In genomic region chr22:31211862-31212730, GRCh38 we compare ENCODE assay signal across 8 cellular contexts. TPM values are rescaled to one million over a fixed set of nuclear protein-coding genes. Genes with fewer than 3 reads are reported as not detected.
DNase-seq lines count a peak whose midpoint lies in the region; ATAC-seq, FAIRE-seq and TF ChIP-seq lines count a peak whose summit lies in the region.

Gene LIMK2 (plus strand): TSS chr22:31212298. CDS start chr22:31212409, 111 bp downstream.

- no peak for FAIRE-seq in HepG2 (lab: Jason Lieb, UNC)

- peak within 1 kb of the TSS; percentile 98 for H3K4me2 ChIP-seq in HepG2 (ENCODE audit: low read depth, low read length)

- peak within 1 kb of the TSS; percentile 68 for H2AFZ ChIP-seq in HepG2 (ENCODE audit: low read length)

- in situ Hi-C loops in HepG2 (cut with HindIII; ENCODE audit: extremely low pct_ligation_motif_present, low pct_unique_long_range_greater_than_20kb) = no loop called here

- no peaks in the 10 kb centered on the region for H4K20me1 ChIP-seq in HepG2 (ENCODE audit: insufficient read depth, low read length)

- peak; percentile 86 for TF ChIP-seq RAD21 in HepG2 (CRISPR knock-in tag; IDR thresholded peaks at IDR 0.05)

- TF ChIP-seq EP300 in HepG2 (IDR thresholded peaks at IDR 0.05; ENCODE audit: low read depth in 2 of 2, low read length in 2 of 2) = no peak
- TF ChIP-seq EP300 in HepG2 (CRISPR knock-in tag; IDR thresholded peaks at IDR 0.05; ENCODE audit: borderline replicate concordance) = no peak; the same call in 1 of the 2 replicates

- H3K36me3 ChIP-seq in HepG2 (replicated peaks in 1 of 2; ENCODE audit: control insufficient read depth in 1 of 2, insufficient read depth in 2 of 2, low read length in 2 of 2) = no peaks in the 10 kb centered on the region; a peak in 1 of 5 replicates

- peak within 1 kb of the TSS; percentile 90 for H3K9ac ChIP-seq in HepG2 (ENCODE audit: insufficient read depth, low read depth, low read length)

- WGBS in HepG2 (ENCODE audit: low lambda C conversion rate) = 2% methylated on average over 23 of the region's 64 CpGs

- intact Hi-C loops in HepG2 (cut with micrococcal nuclease; ENCODE audit: unreplicated experiment) = loop anchor here (1.0 kb wide), 1 partner anchor 19 kb away; no protein-coding TSS in a partner anchor

- BruUV-seq in HepG2 (replicated peaks; lab: Mats Ljungman, UMichigan) = no TSS peak

- H3K4me3 ChIP-seq in HepG2 (replicated peaks in 1 of 3; ENCODE audit: insufficient read depth in 1 of 3, low read depth in 2 of 3, low read length in 3 of 3) = peak within 1 kb of the TSS; percentile 90 to 99 (median 97)

- peak within 1 kb of the TSS; percentile 73 for H3K27ac ChIP-seq in HepG2 (ENCODE audit: extremely low read length, insufficient read depth, low read length)

- CTCF ChIA-PET in HepG2 (lab: Yijun Ruan, JAX; ENCODE audit: low intra/inter-chr PET ratio, low total read pairs) = interaction anchor here (1.8 to 3.0 kb wide), 2 partner anchors 13 to 20 kb away, joined by 5 to 34 read pairs; no protein-coding TSS in a partner anchor

- TF ChIP-seq CTCF in HepG2 (CRISPR knock-in tag; IDR thresholded peaks at IDR 0.05) = peak; percentile 92

- peak; percentile 83 to 91 for TF ChIP-seq POLR2A in HepG2 (IDR thresholded peaks at IDR 0.05; ENCODE audit: insufficient read depth in 1 of 2, low read depth in 2 of 2, low read length in 2 of 2)

- H3K79me2 ChIP-seq in HepG2 (ENCODE audit: insufficient read depth, low read length) = peaks cover 49% of the 10 kb centered on the region

- POLR2A ChIA-PET in HepG2 (lab: Yijun Ruan, JAX) = interaction anchor here (0.7 to 6.3 kb wide), 7 partner anchors 15 to 135 kb away, joined by 3 to 168 read pairs (median 4); partner anchors contain the start of genes PATZ1 and PIK3IP1

- peak; percentile 87 for ATAC-seq in GM19397 (IDR thresholded peaks at IDR 0.05; ENCODE audit: unreplicated experiment)
- peak; percentile 90 for ATAC-seq in HG03571 (IDR thresholded peaks at IDR 0.05; ENCODE audit: unreplicated experiment)
- ATAC-seq in HepG2 = peak; percentile 88

- peaks cover 79% of the 10 kb centered on the region for H3K4me1 ChIP-seq in HepG2 (ENCODE audit: insufficient read depth, low read length)

- DNase-seq in CD1c-positive myeloid dendritic cell (ENCODE audit: extremely low spot score) (peak; percentile 94), NCI-H774 (lab: John Stamatoyannopoulos, UW) (peak; percentile 78), dermis blood vessel endothelial cell (peak; percentile 94), HepG2 (ENCODE audit: low spot score) (peak; percentile 83)
- DNase-seq in activated CD4-positive, alpha-beta T cell treated with anti-CD3 and anti-CD28 coated beads, Interleukin-2, amount 50 U/mL, for 4 hours = peak; percentile 96 to 97
- peak; percentile 99 for DNase-seq in stimulated activated CD4-positive, alpha-beta T cell treated with anti-CD3 and anti-CD28 coated beads, Interleukin-4, amount 100 ng/mL, for 1 hour

- H3K27me3 ChIP-seq in HepG2 (ENCODE audit: control insufficient read depth in 1 of 2, insufficient read depth in 2 of 2, low read length in 2 of 2) = no peaks in the 10 kb centered on the region; a peak in 1 of 5 replicates

- no peaks in the 10 kb centered on the region for H3K9me3 ChIP-seq in HepG2 (ENCODE audit: low read length)

TF ChIP-seq in HepG2, 621 proteins besides CTCF, POLR2A, EP300 and RAD21 (continues in another document):
- TF ChIP-seq KDM3A (CRISPR knock-in tag; IDR thresholded peaks at IDR 0.05; ENCODE audit: low read depth) (no peak), SMAD9 (CRISPR knock-in tag; IDR thresholded peaks at IDR 0.05) (peak; percentile 81; the same call in 1 of the 2 replicates), ZNF800 (CRISPR knock-in tag; IDR thresholded peaks at IDR 0.05) (peak; percentile 41; the same call in 1 of the 2 replicates), MIER3 (CRISPR knock-in tag; IDR thresholded peaks at IDR 0.05; ENCODE audit: borderline replicate concordance) (peak; percentile 59; the same call in 1 of the 2 replicates), ZNF138 (CRISPR knock-in tag; IDR thresholded peaks at IDR 0.05; ENCODE audit: low read depth) (no peak), SMAD3 (CRISPR knock-in tag; IDR thresholded peaks at IDR 0.05) (peak; percentile 18; the same call in 1 of the 2 replicates), HDAC1 (CRISPR knock-in tag; IDR thresholded peaks at IDR 0.05) (peak; percentile 59; the same call in 1 of the 2 replicates), ZNF713 (CRISPR knock-in tag; IDR thresholded peaks at IDR 0.05) (no peak)

RNA-seq across cellular contexts. Expression of gene LIMK2, which starts in this region (rescaled TPM):
- total RNA-seq in dermis blood vessel endothelial cell = 94.0 and 103 TPM in 2 replicates
- total RNA-seq in HepG2 (2016; rRNA removed; fragmentation: Illumina TruSeq; extraction: Trizol) = 25.9 and 29.8 TPM in 2 replicates
- total RNA-seq in HepG2 (2016; cell fraction: cytosol; rRNA removed; fragmentation: Illumina TruSeq; extraction: Trizol; ENCODE audit: low read depth) = 11.6 and 11.9 TPM in 2 replicates
- total RNA-seq in HepG2 (2016; cell fraction: insoluble cytoplasmic fraction; rRNA removed; fragmentation: Illumina TruSeq; extraction: Trizol) = 23.7 and 30.9 TPM in 2 replicates
- 16.0 and 16.7 TPM in 2 replicates for total RNA-seq in HepG2 (2016; cell fraction: membrane; rRNA removed; fragmentation: Illumina TruSeq; extraction: Trizol)
- total RNA-seq in HepG2 (2016; cell fraction: nucleus; rRNA removed; fragmentation: Illumina TruSeq; extraction: Trizol) = 34.7 and 39.4 TPM in 2 replicates
- 20.9 and 22.2 TPM in 2 replicates for polyA plus RNA-seq in HepG2 (2011; rRNA removed)
- 13.6 and 17.8 TPM in 2 replicates for polyA plus RNA-seq in HepG2 (2011; cell fraction: cytosol; rRNA removed)
- polyA plus RNA-seq in HepG2 (2011; cell fraction: nucleus; rRNA removed) = 73.7 and 77.5 TPM in 2 replicates
- 13.8 and 20.5 TPM in 2 replicates for polyA plus RNA-seq in HepG2 (2012)
- 3.6 and 3.7 TPM in 2 replicates for polyA plus RNA-seq in HepG2 (2016; cell fraction: cytosol; fragmentation: Illumina TruSeq; extraction: Trizol; ENCODE audit: low read depth)
- polyA plus RNA-seq in HepG2 (2016; cell fraction: insoluble cytoplasmic fraction; fragmentation: Illumina TruSeq; extraction: Trizol; ENCODE audit: low read depth) = 18.1 and 21.1 TPM in 2 replicates
- 6.3 and 6.8 TPM in 2 replicates for polyA plus RNA-seq in HepG2 (2016; cell fraction: membrane; fragmentation: Illumina TruSeq; extraction: Trizol; ENCODE audit: low read depth)
- polyA plus RNA-seq in HepG2 (2016; cell fraction: nucleus; fragmentation: Illumina TruSeq; extraction: Trizol; ENCODE audit: insufficient read depth, low read depth) = 49.2 and 49.7 TPM in 2 replicates
- polyA minus RNA-seq in HepG2 (2011; rRNA and poly(A)+ RNA removed; ENCODE audit: low replicate concordance) = 7.4 and 68.6 TPM in 2 replicates
- 11.4 and 15.5 TPM in 2 replicates for polyA minus RNA-seq in HepG2 (2011; cell fraction: cytosol; rRNA and poly(A)+ RNA removed)
- 67.0 and 76.2 TPM in 2 replicates for polyA minus RNA-seq in HepG2 (2011; cell fraction: nucleus; rRNA and poly(A)+ RNA removed)

Comparison
In these comparisons a context has a peak if more than half of its experiments do, and no peak if none do; other contexts are left out.
1. Peak in every context shown above with its lines: DNase-seq, ATAC-seq, H3K4me3 ChIP-seq and H3K27ac ChIP-seq.